ENCODE assay signal across 19 cellular contexts in the genomic region with DNA sequence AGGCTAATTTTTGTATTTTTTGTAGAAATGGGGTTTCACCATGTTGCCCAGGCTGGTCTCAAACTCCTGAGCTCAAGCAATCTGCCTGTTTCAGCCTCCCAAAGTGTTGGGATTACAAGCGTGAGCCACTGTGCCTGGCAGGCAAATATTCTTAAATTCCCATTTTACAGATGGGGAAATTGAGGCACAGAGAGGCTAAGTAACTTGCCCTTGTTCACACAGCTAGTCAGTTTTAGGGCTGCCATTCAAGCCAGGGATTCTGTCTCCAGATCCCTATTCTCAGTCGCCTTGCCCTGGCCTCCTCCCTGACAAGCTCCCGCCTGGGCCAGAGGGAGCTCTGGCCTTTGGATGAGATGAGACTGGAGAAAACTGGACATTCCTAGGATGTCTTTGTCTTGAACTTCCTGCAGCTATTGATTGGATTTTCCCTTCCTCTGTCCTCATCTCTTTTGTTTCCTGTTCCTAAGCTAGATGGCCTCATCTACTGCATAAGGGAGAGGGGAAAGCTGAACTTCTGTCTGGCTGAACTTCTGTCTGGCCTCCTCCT.
DNase-seq lines count a peak whose midpoint lies in the region; ATAC-seq and TF ChIP-seq lines count a peak whose summit lies in the region.
"Had no signal": no experiment of that assay in that cellular context is flagged by ENCODE, and none has a peak within 500 bp of the region (broad histone marks: within the 10 kb centered on the region; RNA-seq: fewer than 3 reads in every experiment).

No MANE protein-coding gene starts in this region.

- no peak overlapping the region for H3K4me3 ChIP-seq in sigmoid colon
- H3K4me3 ChIP-seq: HAP-1, PC-9, SJCRH30 had no signal

- intact Hi-C loops in sigmoid colon (cut with DNase I) = loop anchor here (2.0 kb wide), 1 partner anchor 37 kb away; no protein-coding TSS in a partner anchor

- TF ChIP-seq CTCF in VCaP (conservative IDR thresholded peaks at IDR 0.05) (no peak), sigmoid colon (IDR thresholded peaks at IDR 0.05) (no peak)

- ATAC-seq in GM18909 (IDR thresholded peaks at IDR 0.05; ENCODE audit: poor library complexity, unreplicated experiment) (no peak), GM18505 (IDR thresholded peaks at IDR 0.05; ENCODE audit: unreplicated experiment) (no peak)

- DNase-seq in ELF-1 (ENCODE audit: low read depth, low spot score) (peak; percentile 57), kidney tubule cell (ENCODE audit: low spot score) (peak; percentile 9), sigmoid colon (no peak)
- DNase-seq in activated effector memory CD4-positive, alpha-beta T cell treated with anti-CD3 and anti-CD28 coated beads, Interleukin-2, amount 50 U/mL, for 16 hours = no peak
- DNase-seq: DMS 273 treated with DMSO at 0.1 percent for 48 hours, KBM-7, NCI-H1436, NCI-H2029, NCI-H2171, NCI-H446 treated with DMSO at 0.1 percent for 48 hours, NCI-H748 treated with DMSO at 0.1 percent for 48 hours, PC-9, SJCRH30 had no signal

- H3K27me3 ChIP-seq in sigmoid colon = no peaks in the 10 kb centered on the region
- H3K27me3 ChIP-seq: SJCRH30 had no signal

- no peaks in the 10 kb centered on the region for H3K9me3 ChIP-seq in sigmoid colon
- H3K9me3 ChIP-seq: HAP-1, SJCRH30 had no signal

- H3K4me1 ChIP-seq in sigmoid colon = peaks cover 0 to 61% (median 58%) of the 10 kb centered on the region in 4 donors
- H3K4me1 ChIP-seq: SJCRH30 had no signal

- peak overlapping the region; percentile 52 for H3K27ac ChIP-seq in VCaP
- H3K27ac ChIP-seq in sigmoid colon = peak overlapping the region in 3 of 4 donors; percentile 57 to 81 (median 80)
- H3K27ac ChIP-seq: C4-2B, HL-60, PC-9, SJCRH30 had no signal

- TF ChIP-seq POLR2A in sigmoid colon (IDR thresholded peaks at IDR 0.05) (no peak), GM18505 (IDR thresholded peaks at IDR 0.05; ENCODE audit: borderline replicate concordance, extremely low read depth, insufficient read depth, insufficient read length) (no peak)

- H3K36me3 ChIP-seq in sigmoid colon = no peaks in the 10 kb centered on the region
- H3K36me3 ChIP-seq: HAP-1, SJCRH30 had no signal

- WGBS in sigmoid colon, 2 donors = 90 to 94% methylated on average over 3 of the region's 3 CpGs

- TF ChIP-seq EP300 in sigmoid colon (IDR thresholded peaks at IDR 0.05) = no peak

Comparison
In these comparisons a context has a peak if more than half of its experiments do, and no peak if none do; other contexts are left out.
1. DNase-seq: peak in ELF-1 (single experiment) and kidney tubule cell (single experiment); none in sigmoid colon (single experiment) and activated effector memory CD4-positive, alpha-beta T cell treated with anti-CD3 and anti-CD28 coated beads, Interleukin-2, amount 50 U/mL, for 16 hours (single experiment).